In genomic region chr9:4680750-4681149, GRCh38 we compare ENCODE assay signal across 9 cellular contexts. TPM values are rescaled to one million over a fixed set of nuclear protein-coding genes. Genes with fewer than 3 reads are reported as not detected.
DNase-seq lines count a peak whose midpoint lies in the region; ATAC-seq, FAIRE-seq and TF ChIP-seq lines count a peak whose summit lies in the region.
"Had no signal": no experiment of that assay in that cellular context is flagged by ENCODE, and none has a peak within 500 bp of the region (broad histone marks: within the 10 kb centered on the region; RNA-seq: fewer than 3 reads in every experiment).

No MANE protein-coding gene starts in this region.

- TF ChIP-seq POLR2A in A549 (IDR thresholded peaks at IDR 0.05; ENCODE audit: low read length), result no peak

- peaks cover 21% of the 10 kb centered on the region for H3K4me1 ChIP-seq in A549
- H3K4me1 ChIP-seq in mesendoderm (ENCODE audit: control insufficient read depth, low read depth, low read length), result no peaks in the 10 kb centered on the region

- no peak overlapping the region for H4K8ac ChIP-seq in mesendoderm (ENCODE audit: low read depth, low read length)

- peak overlapping the region; percentile 85 to 93 for H3K27ac ChIP-seq in A549
- H3K27ac ChIP-seq in mesendoderm (ENCODE audit: low read depth, low read length), result no peak overlapping the region

- peaks cover 22% of the 10 kb centered on the region for H3K79me2 ChIP-seq in mesendoderm (ENCODE audit: control insufficient read depth, insufficient read depth, low read length)

- no peak overlapping the region for H4K5ac ChIP-seq in mesendoderm (ENCODE audit: low read length)

- TF ChIP-seq CTCF in A549 (IDR thresholded peaks at IDR 0.05) (no peak), cardiac fibroblast (IDR thresholded peaks at IDR 0.05; ENCODE audit: low read depth, low read length) (no peak)

- POLR2A ChIA-PET in A549 (lab: Yijun Ruan, JAX), result interaction anchor here (1.2 kb wide), 1 partner anchor 15 kb away, joined by 3 read pairs; the partner anchor contains the start of gene SPATA6L
- POLR2A ChIA-PET in HEK293T (lab: Yijun Ruan, JAX), result no interaction called here

- H2BK5ac ChIP-seq in mesendoderm (ENCODE audit: low read length), result no peak overlapping the region

- H3K4me3 ChIP-seq in A549 (peak overlapping the region; percentile 59), cardiac fibroblast (replicated peaks in 1 of 2; ENCODE audit: low read depth in 2 of 2, low read length in 2 of 2) (peak overlapping the region; percentile 91 to 97), mesendoderm (ENCODE audit: low read length) (no peak overlapping the region)

- H3K4me2 ChIP-seq in A549 (peak overlapping the region; percentile 98), mesendoderm (ENCODE audit: low read length) (peak overlapping the region; percentile 94)

- peak overlapping the region; percentile 92 for H3K9ac ChIP-seq in mesendoderm (ENCODE audit: low read length)

- H3K27me3 ChIP-seq in mesendoderm (ENCODE audit: insufficient read depth, low read length, poor library complexity), result no peaks in the 10 kb centered on the region

- no peak for TF ChIP-seq RAD21 in A549 (conservative IDR thresholded peaks at IDR 0.05 in 1 of 2, IDR thresholded peaks at IDR 0.05 in 1 of 2)

- H3K36me3 ChIP-seq in mesendoderm (ENCODE audit: control insufficient read depth, insufficient read depth, low read length), result no peaks in the 10 kb centered on the region

- CTCF ChIA-PET in A549 (lab: Yijun Ruan, JAX) (interaction anchor here (0.6 to 2.6 kb wide), 6 partner anchors 11 to 116 kb away, joined by 3 to 8 read pairs (median 4); partner anchors contain the start of genes AK3 and SPATA6L), HEK293T (lab: Yijun Ruan, JAX) (no interaction called here)

- H3K79me1 ChIP-seq in mesendoderm (ENCODE audit: low read length), result peaks cover 10% of the 10 kb centered on the region

- no peaks in the 10 kb centered on the region for H3K9me3 ChIP-seq in A549

- H2BK15ac ChIP-seq in mesendoderm (replicated peaks; ENCODE audit: low read depth), result no peak overlapping the region

- no peak for FAIRE-seq in A549 (lab: Jason Lieb, UNC)

- no peak for TF ChIP-seq EP300 in A549 (IDR thresholded peaks at IDR 0.05)

- no peak overlapping the region for H2AK5ac ChIP-seq in mesendoderm (ENCODE audit: low read length)

- H3K56ac ChIP-seq in mesendoderm (ENCODE audit: low read length), result no peak overlapping the region

- WGBS in A549 (ENCODE audit: missing lambda C conversion rate), result 42% methylated on average over 2 of the region's 2 CpGs
- WGBS in mesendoderm (ENCODE audit: extremely low coverage, insufficient coverage, low lambda C conversion rate), result no CpG with 5 or more reads among the region's 2 CpGs

- no peak for DNase-seq in A549 (ENCODE audit: low read depth in 1 of 2, low spot score in 1 of 2)
- peak; percentile 27 for DNase-seq in HT-29 (ENCODE audit: low spot score)
- peak; percentile 48 to 74 for DNase-seq in cardiac fibroblast (ENCODE audit: low read depth in 2 of 2)
- no peak for DNase-seq in mesendoderm
- DNase-seq in NCI-H2081 (lab: John Stamatoyannopoulos, UW), result no peak
- no peak for DNase-seq in DMS79 (lab: John Stamatoyannopoulos, UW)
- no peak for DNase-seq in epidermal melanocyte (ENCODE audit: insufficient read length, low spot score)
- DNase-seq in HEK293T (ENCODE audit: extremely low spot score), result no peak
- DNase-seq: central memory CD4-positive, alpha-beta T cell had no signal

- no peak overlapping the region for H3K23ac ChIP-seq in mesendoderm (ENCODE audit: low read length)

- no peak overlapping the region for H3K18ac ChIP-seq in mesendoderm (ENCODE audit: low read length)

- no peak for ATAC-seq in A549

- H3K4ac ChIP-seq in mesendoderm (ENCODE audit: low read depth, low read length), result no peak overlapping the region

- no peak overlapping the region for H2BK120ac ChIP-seq in mesendoderm (ENCODE audit: low read depth, low read length)

TF ChIP-seq in A549, 52 proteins besides CTCF, POLR2A, EP300 and RAD21:
- no peak for TF ChIP-seq FOXS1 (CRISPR knock-in tag; IDR thresholded peaks at IDR 0.05)
- no peak for TF ChIP-seq JUNB (IDR thresholded peaks at IDR 0.05)
- TF ChIP-seq NFE2L2 (conservative IDR thresholded peaks at IDR 0.05; ENCODE audit: low read length), result no peak
- TF ChIP-seq CEBPB (IDR thresholded peaks at IDR 0.05), result no peak
- TF ChIP-seq TFCP2L1 (CRISPR knock-in tag; IDR thresholded peaks at IDR 0.05), result no peak
- TF ChIP-seq NR3C1 (IDR thresholded peaks at IDR 0.05), result no peak
- no peak for TF ChIP-seq ATOH8 (CRISPR knock-in tag; IDR thresholded peaks at IDR 0.05; ENCODE audit: low read depth)
- TF ChIP-seq POLR2AphosphoS2 (conservative IDR thresholded peaks at IDR 0.05; ENCODE audit: low read length), result no peak
- no peak for TF ChIP-seq CBX2 (IDR thresholded peaks at IDR 0.05; ENCODE audit: borderline replicate concordance, low read depth)
- TF ChIP-seq EHF (CRISPR knock-in tag; IDR thresholded peaks at IDR 0.05), result no peak
- TF ChIP-seq, protein P1, sequence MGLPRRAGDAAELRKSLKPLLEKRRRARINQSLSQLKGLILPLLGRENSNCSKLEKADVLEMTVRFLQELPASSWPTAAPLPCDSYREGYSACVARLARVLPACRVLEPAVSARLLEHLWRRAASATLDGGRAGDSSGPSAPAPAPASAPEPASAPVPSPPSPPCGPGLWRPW (IDR thresholded peaks at IDR 0.05), result no peak
- no peak for TF ChIP-seq SREBF2 (IDR thresholded peaks at IDR 0.05)
- no peak for TF ChIP-seq GATA3 (IDR thresholded peaks at IDR 0.05; ENCODE audit: borderline replicate concordance)
TF ChIP-seq in A549: peak in this region for 0.

TF ChIP-seq in HEK293T, 16 proteins besides CTCF, POLR2A, EP300 and RAD21:
- TF ChIP-seq HDGF (IDR thresholded peaks at IDR 0.05; ENCODE audit: borderline replicate concordance) (no peak), FOXA1 (IDR thresholded peaks at IDR 0.05) (no peak), L3MBTL2 (conservative IDR thresholded peaks at IDR 0.05) (no peak), LEF1 (IDR thresholded peaks at IDR 0.05; ENCODE audit: borderline replicate concordance) (no peak), ELF4 (IDR thresholded peaks at IDR 0.05) (no peak), SUZ12 (IDR thresholded peaks at IDR 0.05) (no peak), ZNF384 (IDR thresholded peaks at IDR 0.05) (no peak)
TF ChIP-seq in HEK293T: peak in this region for 0.

RNA-seq across cellular contexts. Expression of gene CDC37L1, which starts 1.4 kb away (rescaled TPM):
- polyA plus RNA-seq in A549 (2011; rRNA removed), result 10.4 and 16.2 TPM in 2 replicates
- polyA plus RNA-seq in A549 (2012; cell fraction: cytosol; rRNA removed), result 4.5 and 5.5 TPM in 2 replicates
- 2.2 and 3.2 TPM in 2 replicates for polyA plus RNA-seq in A549 (2012; cell fraction: nucleus; rRNA removed)
- 9.5 to 10.5 TPM (median 9.7 TPM) in 3 replicates for polyA plus RNA-seq in A549 (2017; fragmentation: RNase III; extraction: RNeasy Plus Mini Kit Qiagen cat#74134 plus additional on column Dnase treatment)
- 3.8 and 5.1 TPM in 2 replicates for polyA minus RNA-seq in A549 (2011; rRNA and poly(A)+ RNA removed)
- total RNA-seq in HT-29 (2014; rRNA removed; shearing (Covaris generic)), result 9.4 and 12.8 TPM in 2 replicates
- 13.9 TPM for polyA plus RNA-seq in mesendoderm (2013, experiment 1 of 2)
- 14.4 TPM for polyA plus RNA-seq in mesendoderm (2013, experiment 2 of 2)

RNA-seq across cellular contexts. Expression of gene SPATA6L, which starts 14.5 kb away (rescaled TPM):
- polyA plus RNA-seq in A549 (2011; rRNA removed), result 5.9 and 6.6 TPM in 2 replicates
- polyA plus RNA-seq in A549 (2012; cell fraction: cytosol; rRNA removed), result 1.8 and 2.6 TPM in 2 replicates
- polyA plus RNA-seq in A549 (2012; cell fraction: nucleus; rRNA removed), result 1.9 and 2.1 TPM in 2 replicates
- 0.99 to 1.6 TPM (median 1.2 TPM) in 3 replicates for polyA plus RNA-seq in A549 (2017; fragmentation: RNase III; extraction: RNeasy Plus Mini Kit Qiagen cat#74134 plus additional on column Dnase treatment)
- 10.5 and 12.8 TPM in 2 replicates for polyA minus RNA-seq in A549 (2011; rRNA and poly(A)+ RNA removed)
- 6.3 and 9.3 TPM in 2 replicates for total RNA-seq in HT-29 (2014; rRNA removed; shearing (Covaris generic))
- polyA plus RNA-seq in mesendoderm (2013, experiment 1 of 2), result 0.17 TPM
- 0.46 TPM for polyA plus RNA-seq in mesendoderm (2013, experiment 2 of 2)

RNA-seq across cellular contexts. Expression of gene PLPP6, which starts 18.7 kb away (rescaled TPM):
- polyA plus RNA-seq in A549 (2011; rRNA removed), result 13.2 and 13.5 TPM in 2 replicates
- polyA plus RNA-seq in A549 (2012; cell fraction: cytosol; rRNA removed), result 6.0 and 7.8 TPM in 2 replicates
- polyA plus RNA-seq in A549 (2012; cell fraction: nucleus; rRNA removed), result 7.2 and 7.9 TPM in 2 replicates
- polyA plus RNA-seq in A549 (2017; fragmentation: RNase III; extraction: RNeasy Plus Mini Kit Qiagen cat#74134 plus additional on column Dnase treatment), result 8.8 to 11.2 TPM (median 11.2 TPM) in 3 replicates
- polyA minus RNA-seq in A549 (2011; rRNA and poly(A)+ RNA removed), result 11.2 and 12.0 TPM in 2 replicates
- 12.7 and 13.5 TPM in 2 replicates for total RNA-seq in HT-29 (2014; rRNA removed; shearing (Covaris generic))
- 6.6 TPM for polyA plus RNA-seq in mesendoderm (2013, experiment 1 of 2)
- polyA plus RNA-seq in mesendoderm (2013, experiment 2 of 2), result 6.4 TPM

Comparison
In these comparisons a context has a peak if more than half of its experiments do, and no peak if none do; other contexts are left out.
1. DNase-seq: peak in HT-29 (single experiment) and cardiac fibroblast (2 of 2); none in A549 (0 of 2), mesendoderm (single experiment), NCI-H2081 (0 of 2), DMS79 (single experiment), epidermal melanocyte (single experiment) and HEK293T (single experiment).